ENCODE assay signal across 1 cellular context in genomic region chr1:223129229-223129851, GRCh38.
TF ChIP-seq lines count a peak whose summit lies in the region.

No MANE protein-coding gene starts in this region.

TF ChIP-seq in K562, 482 proteins besides CTCF, POLR2A, EP300 and RAD21 (continued from another document and continues in another):
- TF ChIP-seq JUND (IDR thresholded peaks at IDR 0.05; ENCODE audit: borderline replicate concordance, low read depth, low read length) (0 out of 2 replicates have a peak, but pooled peaks have one; percentile 16), JUND (tag; IDR thresholded peaks at IDR 0.05; ENCODE audit: borderline replicate concordance, low read depth, low read length) (no peak), ILF3 (IDR thresholded peaks at IDR 0.05; ENCODE audit: borderline replicate concordance) (no peak), ZNF407 (IDR thresholded peaks at IDR 0.05; ENCODE audit: low read depth) (no peak), ZNF124 (CRISPR knock-in tag; IDR thresholded peaks at IDR 0.05) (no peak), ATF7 (IDR thresholded peaks at IDR 0.05) (no peak), MAFF (IDR thresholded peaks at IDR 0.05; ENCODE audit: low read length) (no peak), RB1 (IDR thresholded peaks at IDR 0.05; ENCODE audit: low read depth) (peak; percentile 84), DMBX1 (CRISPR knock-in tag; IDR thresholded peaks at IDR 0.05; ENCODE audit: borderline replicate concordance) (no peak), IFI16 (CRISPR knock-in tag; IDR thresholded peaks at IDR 0.05) (no peak), POLR2G (IDR thresholded peaks at IDR 0.05; ENCODE audit: low read depth, low read length) (0 out of 2 replicates have a peak, but pooled peaks have one; percentile 28), YY1 (IDR thresholded peaks at IDR 0.05; ENCODE audit: borderline replicate concordance in 1 of 3, control insufficient read depth in 1 of 3, extremely low read depth in 1 of 3, insufficient read depth in 3 of 3, insufficient read length in 1 of 3, insufficient replicate concordance in 2 of 3, low read depth in 1 of 3, low read length in 2 of 3) (peak in 2 of 3 experiments; percentile 17 to 24), SMARCA4 (IDR thresholded peaks at IDR 0.05) (0 out of 2 replicates have a peak, but pooled peaks have one; percentile 21), NFE2 (IDR thresholded peaks at IDR 0.05; ENCODE audit: low read depth) (no peak), ZNF354B (CRISPR knock-in tag; IDR thresholded peaks at IDR 0.05) (no peak), SMARCB1 (IDR thresholded peaks at IDR 0.05; ENCODE audit: insufficient read length, low read depth) (no peak), ARID3B (CRISPR knock-in tag; IDR thresholded peaks at IDR 0.05; ENCODE audit: borderline replicate concordance) (no peak), ZNF561 (CRISPR knock-in tag; conservative IDR thresholded peaks at IDR 0.05) (no peak), TAL1 (IDR thresholded peaks at IDR 0.05) (no peak), SMARCC2 (IDR thresholded peaks at IDR 0.05; ENCODE audit: low read depth) (no peak), RBM17 (IDR thresholded peaks at IDR 0.05; ENCODE audit: borderline replicate concordance, low read depth, low read length) (no peak), ELK1 (CRISPR knock-in tag; IDR thresholded peaks at IDR 0.05) (no peak), ZSCAN32 (CRISPR knock-in tag; IDR thresholded peaks at IDR 0.05) (no peak), E4F1 (CRISPR knock-in tag; IDR thresholded peaks at IDR 0.05; ENCODE audit: borderline replicate concordance) (no peak), CREM (IDR thresholded peaks at IDR 0.05; ENCODE audit: low read depth) (peak; percentile 69), BRD4 (IDR thresholded peaks at IDR 0.05) (no peak), TAF15 (IDR thresholded peaks at IDR 0.05; ENCODE audit: low read depth, low read length) (no peak), NFXL1 (CRISPR knock-in tag; IDR thresholded peaks at IDR 0.05) (no peak), NFRKB (IDR thresholded peaks at IDR 0.05; ENCODE audit: low read depth) (no peak), ZZZ3 (IDR thresholded peaks at IDR 0.05) (no peak), TCF15 (CRISPR knock-in tag; IDR thresholded peaks at IDR 0.05) (no peak), CREB3L1 (IDR thresholded peaks at IDR 0.05; ENCODE audit: borderline replicate concordance, low read depth) (no peak; the same call in 1 of the 2 replicates), NFATC3 (IDR thresholded peaks at IDR 0.05) (no peak), KLF1 (tag; IDR thresholded peaks at IDR 0.05) (no peak), PHF8 (IDR thresholded peaks at IDR 0.05; ENCODE audit: borderline replicate concordance, low read length) (no peak), KDM5B (IDR thresholded peaks at IDR 0.05; ENCODE audit: insufficient replicate concordance, low read depth, low read length) (no peak), DLX4 (CRISPR knock-in tag; IDR thresholded peaks at IDR 0.05) (no peak), SOX6 (IDR thresholded peaks at IDR 0.05) (no peak), HNRNPH1 (optimal IDR thresholded peaks at IDR 0.05; ENCODE audit: low read depth, low read length) (no peak), KDM1A (IDR thresholded peaks at IDR 0.05) (no peak), ZNF232 (CRISPR knock-in tag; IDR thresholded peaks at IDR 0.05) (no peak), MXD1 (CRISPR knock-in tag; IDR thresholded peaks at IDR 0.05; ENCODE audit: borderline replicate concordance, poor library complexity, severe bottlenecking) (no peak), POLR2AphosphoS2 (IDR thresholded peaks at IDR 0.05; ENCODE audit: low read length) (no peak), NFIC (IDR thresholded peaks at IDR 0.05) (no peak), L3MBTL2 (IDR thresholded peaks at IDR 0.05) (peak; percentile 54; the same call in 1 of the 2 replicates), RBM25 (IDR thresholded peaks at IDR 0.05; ENCODE audit: low read depth, low read length, severe bottlenecking) (no peak), RBBP5 (IDR thresholded peaks at IDR 0.05; ENCODE audit: borderline replicate concordance, insufficient read depth, low read length, poor library complexity, severe bottlenecking) (no peak), ETS1 (conservative IDR thresholded peaks at IDR 0.05; ENCODE audit: control insufficient read depth, low read depth, low read length) (0 out of 2 replicates have a peak, but pooled peaks have one; percentile 50), MED1 (CRISPR knock-in tag; IDR thresholded peaks at IDR 0.05; ENCODE audit: borderline replicate concordance) (no peak), COPS2 (conservative IDR thresholded peaks at IDR 0.05) (no peak), MAX (CRISPR knock-in tag; IDR thresholded peaks at IDR 0.05) (peak; percentile 87), ZNF12 (CRISPR knock-in tag; IDR thresholded peaks at IDR 0.05) (no peak), ARID2 (IDR thresholded peaks at IDR 0.05) (no peak), CTBP1 (IDR thresholded peaks at IDR 0.05; ENCODE audit: borderline replicate concordance) (peak; percentile 17; the same call in 1 of the 2 replicates), STAT5B (CRISPR knock-in tag; IDR thresholded peaks at IDR 0.05) (no peak), ZNF3 (CRISPR knock-in tag; IDR thresholded peaks at IDR 0.05) (no peak)
